Comparison of ENCODE assay signal across 27 cellular contexts in genomic region chr17:800446-801242, GRCh38. TPM values are rescaled to one million over a fixed set of nuclear protein-coding genes. Genes with fewer than 3 reads are reported as not detected.
A peak's percentile ranks its signal among the peaks of the same experiment; 100 is the strongest.
DNase-seq lines count a peak whose midpoint lies in the region; ATAC-seq and TF ChIP-seq lines count a peak whose summit lies in the region.
"Had no signal": no experiment of that assay in that cellular context is flagged by ENCODE, and none has a peak within 500 bp of the region (broad histone marks: within the 10 kb centered on the region; RNA-seq: fewer than 3 reads in every experiment).

No MANE protein-coding gene starts in this region.

- intact Hi-C loops in Right ventricle myocardium superior (cut with DNase I) (no loop called here), Right ventricle myocardium inferior (cut with DNase I) (no loop called here)

- H3K4me1 Mint-ChIP-seq in neural crest cell (peaks cover 23% of the 10 kb centered on the region), type B pancreatic cell (ENCODE audit: unreplicated experiment) (peaks cover 6% of the 10 kb centered on the region)
- H3K4me1 Mint-ChIP-seq: CD4-positive, CD25-positive, alpha-beta regulatory T cell had no signal

- H3K4me3 Mint-ChIP-seq in neural crest cell: peak overlapping the region; percentile 51
- no peak overlapping the region for H3K4me3 Mint-ChIP-seq in type B pancreatic cell
- H3K4me3 Mint-ChIP-seq: CD4-positive, CD25-positive, alpha-beta regulatory T cell had no signal

- TF ChIP-seq CTCF in VCaP (conservative IDR thresholded peaks at IDR 0.05): no peak
- no peak for TF ChIP-seq CTCF in neural crest cell (conservative IDR thresholded peaks at IDR 0.05)
- TF ChIP-seq CTCF in type B pancreatic cell (conservative IDR thresholded peaks at IDR 0.05): no peak
- no peak for TF ChIP-seq CTCF in SK-N-SH (IDR thresholded peaks at IDR 0.05)

- H3K36me3 ChIP-seq in SK-N-SH (replicated peaks in 1 of 2; ENCODE audit: control insufficient read depth in 1 of 2, insufficient read depth in 2 of 2, low read length in 1 of 2): no peaks in the 10 kb centered on the region
- H3K36me3 ChIP-seq: BE2C had no signal

- no peak overlapping the region for H3K4me3 ChIP-seq in SK-N-SH (ENCODE audit: low read depth in 2 of 2, low read length in 1 of 2)
- H3K4me3 ChIP-seq: GM23248, MG63, PC-9, SK-N-MC had no signal

- H3K79me2 ChIP-seq in SK-N-SH (ENCODE audit: insufficient read depth): no peaks in the 10 kb centered on the region

- TF ChIP-seq EP300 in SK-N-SH (IDR thresholded peaks at IDR 0.05; ENCODE audit: borderline replicate concordance in 1 of 2, low read depth in 1 of 2, low read length in 1 of 2): no peak

- no peaks in the 10 kb centered on the region for H3F3A ChIP-seq in SK-N-SH (replicated peaks; ENCODE audit: insufficient read depth)

- no peak overlapping the region for H3K9ac ChIP-seq in SK-N-SH
- H3K9ac ChIP-seq: GM23248 had no signal

- CTCF ChIA-PET in SK-N-SH (lab: Yijun Ruan, JAX): interaction anchor here (0.6 to 9.2 kb wide), 3 partner anchors 169 to 197 kb away, joined by 3 to 155 read pairs (median 69); partner anchors contain the start of genes NXN and TIMM22

- ATAC-seq in Right ventricle myocardium superior (ENCODE audit: poor library complexity): no peak
- no peak for ATAC-seq in Right ventricle myocardium inferior
- ATAC-seq in HG02970 (IDR thresholded peaks at IDR 0.05; ENCODE audit: low FRiP score, unreplicated experiment): no peak
- no peak for ATAC-seq in HG02840 (IDR thresholded peaks at IDR 0.05; ENCODE audit: low FRiP score, unreplicated experiment)

- H3K27me3 Mint-ChIP-seq in neural crest cell (ENCODE audit: low read depth) (no peaks in the 10 kb centered on the region), type B pancreatic cell (no peaks in the 10 kb centered on the region)
- H3K27me3 Mint-ChIP-seq: CD4-positive, CD25-positive, alpha-beta regulatory T cell had no signal

- peaks cover 0 to 8% of the 10 kb centered on the region in 2 experiments; a peak in 1 of 4 replicates for H3K4me1 ChIP-seq in SK-N-SH (ENCODE audit: control insufficient read depth in 1 of 2, insufficient read depth in 2 of 2, low read depth in 1 of 2, low read length in 1 of 2)
- H3K4me1 ChIP-seq: BE2C had no signal

- 74% methylated on average over 34 of the region's 39 CpGs for WGBS in SK-N-SH (ENCODE audit: low lambda C conversion rate)

- H3K9me3 ChIP-seq in SK-N-SH: no peaks in the 10 kb centered on the region
- H3K9me3 ChIP-seq: BE2C, MG63 had no signal

- H3K27ac ChIP-seq in VCaP (peak overlapping the region; percentile 41; the same call in 1 of the 2 replicates), SK-N-SH (ENCODE audit: low read depth in 2 of 2, low read length in 1 of 2) (no peak overlapping the region)
- H3K27ac ChIP-seq: 22Rv1, GM23248, PC-9, SK-N-MC had no signal

- no peaks in the 10 kb centered on the region for H4K20me1 ChIP-seq in SK-N-SH (ENCODE audit: insufficient read depth)

- no peak overlapping the region for H2AFZ ChIP-seq in SK-N-SH (ENCODE audit: low read depth)
- H2AFZ ChIP-seq: GM23248, PC-9 had no signal

- DNase-seq in Right ventricle myocardium superior (peak; percentile 35), Right ventricle myocardium inferior (ENCODE audit: missing footprints) (no peak), neural crest cell (ENCODE audit: low read depth, low spot score) (no peak), type B pancreatic cell (ENCODE audit: extremely low spot score, unreplicated experiment) (no peak), SK-N-SH (no peak)
- DNase-seq: ACHN; BE2C; CD4-positive, CD25-positive, alpha-beta regulatory T cell; DMS153; DND-41; GM23248; HCEC 1CT; KG1; MG63; NCI-H1105 treated with DMSO at 0.1 percent for 48 hours; NCI-H146; NCI-H1930; NCI-H446; NCI-H526; PC-9; SIG-M5; SW 1271 had no signal

- POLR2A ChIA-PET in SK-N-SH (lab: Yijun Ruan, JAX): no interaction called here

- peaks cover 16% of the 10 kb centered on the region; the same call in 1 of the 2 replicates for H3K27me3 ChIP-seq in SK-N-SH (ENCODE audit: insufficient read depth)
- H3K27me3 ChIP-seq: BE2C, MG63 had no signal

- H3K9me3 Mint-ChIP-seq in neural crest cell (no peaks in the 10 kb centered on the region), type B pancreatic cell (no peaks in the 10 kb centered on the region)
- H3K9me3 Mint-ChIP-seq: CD4-positive, CD25-positive, alpha-beta regulatory T cell had no signal

- H3K9me2 ChIP-seq in SK-N-SH: no peaks in the 10 kb centered on the region

- no peak for TF ChIP-seq RAD21 in SK-N-SH (IDR thresholded peaks at IDR 0.05; ENCODE audit: low read length)

- H3K27ac Mint-ChIP-seq in neural crest cell (ENCODE audit: unreplicated experiment) (peak overlapping the region; percentile 12), type B pancreatic cell (peak overlapping the region; percentile 31)
- H3K27ac Mint-ChIP-seq: CD4-positive, CD25-positive, alpha-beta regulatory T cell had no signal

- H3K36me3 Mint-ChIP-seq in neural crest cell (ENCODE audit: low read depth) (peaks cover 6% of the 10 kb centered on the region), type B pancreatic cell (peaks cover 3% of the 10 kb centered on the region)
- H3K36me3 Mint-ChIP-seq: CD4-positive, CD25-positive, alpha-beta regulatory T cell had no signal

- no peak overlapping the region for H3K4me2 ChIP-seq in SK-N-SH
- H3K4me2 ChIP-seq: PC-9 had no signal

TF ChIP-seq in SK-N-SH, 30 proteins besides CTCF, POLR2A, EP300 and RAD21:
- TF ChIP-seq TCF12 (IDR thresholded peaks at IDR 0.05) (no peak), RFX5 (IDR thresholded peaks at IDR 0.05; ENCODE audit: low read length) (no peak), YY1 (IDR thresholded peaks at IDR 0.05; ENCODE audit: low read depth) (no peak), PBX3 (IDR thresholded peaks at IDR 0.05) (no peak), JUND (IDR thresholded peaks at IDR 0.05) (no peak), REST (IDR thresholded peaks at IDR 0.05; ENCODE audit: low read depth, low read length) (no peak), MAX (IDR thresholded peaks at IDR 0.05; ENCODE audit: low read depth) (no peak), TAF1 (IDR thresholded peaks at IDR 0.05; ENCODE audit: borderline replicate concordance, low read depth, low read length) (no peak)

RNA-seq across cellular contexts. Expression of gene MRM3, which starts 18.5 kb away (rescaled TPM):
- 21.0 TPM for total RNA-seq in Right ventricle myocardium superior
- total RNA-seq in Right ventricle myocardium inferior: 18.7 TPM
- 21.2 and 22.2 TPM in 2 replicates for total RNA-seq in neural crest cell
- total RNA-seq in type B pancreatic cell (ENCODE audit: low replicate concordance): 17.7 and 21.3 TPM in 2 replicates
- 16.4 and 17.4 TPM in 2 replicates for polyA plus RNA-seq in SK-N-SH (2012; rRNA removed)
- polyA plus RNA-seq in SK-N-SH (2012; cell fraction: cytosol; rRNA removed): 13.0 and 15.4 TPM in 2 replicates
- polyA plus RNA-seq in SK-N-SH (2012; cell fraction: nucleus; rRNA removed): 14.5 and 16.5 TPM in 2 replicates

RNA-seq across cellular contexts. Expression of gene GLOD4, which starts 18.6 kb away (rescaled TPM):
- total RNA-seq in Right ventricle myocardium superior (25.1 TPM), Right ventricle myocardium inferior (21.2 TPM), neural crest cell (114 and 124 TPM in 2 replicates), type B pancreatic cell (ENCODE audit: low replicate concordance) (83.1 and 99.4 TPM in 2 replicates)
- 34.3 and 40.0 TPM in 2 replicates for polyA plus RNA-seq in SK-N-SH (2012; rRNA removed)
- 45.0 and 56.7 TPM in 2 replicates for polyA plus RNA-seq in SK-N-SH (2012; cell fraction: cytosol; rRNA removed)
- 26.1 and 46.1 TPM in 2 replicates for polyA plus RNA-seq in SK-N-SH (2012; cell fraction: nucleus; rRNA removed)

RNA-seq across cellular contexts. Expression of gene GEMIN4, which starts 48.6 kb away (rescaled TPM):
- total RNA-seq in Right ventricle myocardium superior: 12.2 TPM
- total RNA-seq in Right ventricle myocardium inferior: 12.6 TPM
- 36.1 and 37.3 TPM in 2 replicates for total RNA-seq in neural crest cell
- total RNA-seq in type B pancreatic cell (ENCODE audit: low replicate concordance): 26.1 and 34.5 TPM in 2 replicates
- polyA plus RNA-seq in SK-N-SH (2012; rRNA removed): 10.7 and 12.5 TPM in 2 replicates
- polyA plus RNA-seq in SK-N-SH (2012; cell fraction: cytosol; rRNA removed): 5.6 and 8.4 TPM in 2 replicates
- 13.3 and 15.9 TPM in 2 replicates for polyA plus RNA-seq in SK-N-SH (2012; cell fraction: nucleus; rRNA removed)
